In genomic region chr15:55494927-55495326, GRCh38 we compare ENCODE assay signal across 23 cellular contexts. TPM values are rescaled to one million over a fixed set of nuclear protein-coding genes. Genes with fewer than 3 reads are reported as not detected.
DNase-seq lines count a peak whose midpoint lies in the region; ATAC-seq and TF ChIP-seq lines count a peak whose summit lies in the region.
"Had no signal": no experiment of that assay in that cellular context is flagged by ENCODE, and none has a peak within 500 bp of the region (broad histone marks: within the 10 kb centered on the region; RNA-seq: fewer than 3 reads in every experiment).

No MANE protein-coding gene starts in this region.

- H3K27ac Mint-ChIP-seq in activated CD4-positive, alpha-beta T cell treated with anti-CD3 and anti-CD28 coated beads, Interleukin-2, amount 10 ng/mL, durations not matched to agents 7 days and 5 days: peak overlapping the region; percentile 2
- H3K27ac Mint-ChIP-seq: activated CD4-positive, alpha-beta memory T cell treated with anti-CD3 and anti-CD28 coated beads, Interleukin-2, amount 10 ng/mL, durations not matched to agents 7 days and 5 days; activated naive CD4-positive, alpha-beta T cell treated with anti-CD3 and anti-CD28 coated beads, Interleukin-2, amount 10 ng/mL, durations not matched to agents 7 days and 5 days; activated T-cell treated with anti-CD3 and anti-CD28 coated beads, Interleukin-2, amount 50 U/mL, for 24 hours; mesothelial cell of epicardium had no signal

- H3K27ac ChIP-seq in OCI-LY7 (ENCODE audit: low read depth, low read length, poor library complexity, severe bottlenecking): no peak overlapping the region
- H3K27ac ChIP-seq: GM23248, psoas muscle, thoracic aorta had no signal

- H3K36me3 Mint-ChIP-seq in activated CD4-positive, alpha-beta T cell treated with anti-CD3 and anti-CD28 coated beads, Interleukin-2, amount 10 ng/mL, durations not matched to agents 7 days and 5 days (ENCODE audit: low read depth): no peaks in the 10 kb centered on the region

- H3K4me3 Mint-ChIP-seq in activated CD4-positive, alpha-beta T cell treated with anti-CD3 and anti-CD28 coated beads, Interleukin-2, amount 10 ng/mL, durations not matched to agents 7 days and 5 days: no peak overlapping the region
- H3K4me3 Mint-ChIP-seq: activated CD4-positive, alpha-beta memory T cell treated with anti-CD3 and anti-CD28 coated beads, Interleukin-2, amount 10 ng/mL, durations not matched to agents 7 days and 5 days; activated naive CD4-positive, alpha-beta T cell treated with anti-CD3 and anti-CD28 coated beads, Interleukin-2, amount 10 ng/mL, durations not matched to agents 7 days and 5 days; activated T-cell treated with anti-CD3 and anti-CD28 coated beads, Interleukin-2, amount 50 U/mL, for 24 hours; CD4-positive, alpha-beta memory T cell; mesothelial cell of epicardium had no signal

- no peaks in the 10 kb centered on the region for H3K9me2 ChIP-seq in OCI-LY7 (ENCODE audit: insufficient read depth, low read length)

- no peak for TF ChIP-seq CTCF in OCI-LY7 (conservative IDR thresholded peaks at IDR 0.05; ENCODE audit: low read length)

- POLR2A ChIA-PET in activated CD4-positive, alpha-beta T cell treated with anti-CD3 and anti-CD28 coated beads, Interleukin-2, amount 10 ng/mL, durations not matched to agents 7 days and 5 days (lab: Charles Lee): no interaction called here
- POLR2A ChIA-PET in OCI-LY7 (lab: Charles Lee): interaction anchor here (0.6 to 0.7 kb wide), 3 partner anchors 90 to 654 kb away, joined by 3 to 8 read pairs (median 7); no protein-coding TSS in a partner anchor

- H2AFZ ChIP-seq in OCI-LY7 (ENCODE audit: low read length): no peak overlapping the region
- H2AFZ ChIP-seq: GM23248 had no signal

- ATAC-seq in GM18907 (IDR thresholded peaks at IDR 0.05; ENCODE audit: unreplicated experiment): no peak
- ATAC-seq: Panc1, psoas muscle, SK-N-SH treated with all-trans-retinoic acid at 6 μM for 48 hours had no signal

- no peaks in the 10 kb centered on the region for H3K9me3 ChIP-seq in OCI-LY7 (ENCODE audit: low read length)
- H3K9me3 ChIP-seq: psoas muscle, spleen, thoracic aorta had no signal

- peaks cover 11% of the 10 kb centered on the region for H3K4me1 Mint-ChIP-seq in activated CD4-positive, alpha-beta T cell treated with anti-CD3 and anti-CD28 coated beads, Interleukin-2, amount 10 ng/mL, durations not matched to agents 7 days and 5 days

- DNase-seq in activated CD4-positive, alpha-beta T cell treated with anti-CD3 and anti-CD28 coated beads, Interleukin-2, amount 10 ng/mL, durations not matched to agents 7 days and 5 days: no peak
- DNase-seq in activated CD4-positive, alpha-beta T cell treated with anti-CD3 and anti-CD28 coated beads for 4 hours: no peak
- peak; percentile 24 for DNase-seq in OCI-LY7 (ENCODE audit: low spot score)
- DNase-seq in dermis blood vessel endothelial cell: peak; percentile 37
- DNase-seq in AG20443 (ENCODE audit: low spot score): no peak
- no peak for DNase-seq in hippocampal formation (lab: John Stamatoyannopoulos, UW)
- DNase-seq in GM03348 (ENCODE audit: low spot score): no peak
- DNase-seq: activated CD4-positive, alpha-beta memory T cell treated with anti-CD3 and anti-CD28 coated beads, Interleukin-2, amount 10 ng/mL, durations not matched to agents 7 days and 5 days; activated naive CD4-positive, alpha-beta T cell treated with anti-CD3 and anti-CD28 coated beads, Interleukin-2, amount 10 ng/mL, durations not matched to agents 7 days and 5 days; activated T-cell treated with anti-CD3 and anti-CD28 coated beads, Interleukin-2, amount 50 U/mL, for 24 hours; aorta; CD4-positive, alpha-beta memory T cell; GM23248; NCI-H1048; NCI-H2081 treated with DMSO at 0.1 percent for 48 hours; NCI-H510A; psoas muscle; spleen had no signal

- H3K4me1 ChIP-seq in OCI-LY7 (ENCODE audit: insufficient read depth, low read length, poor library complexity, severe bottlenecking): peaks cover 4% of the 10 kb centered on the region
- H3K4me1 ChIP-seq: psoas muscle had no signal

- CTCF ChIA-PET in activated CD4-positive, alpha-beta T cell treated with anti-CD3 and anti-CD28 coated beads, Interleukin-2, amount 10 ng/mL, durations not matched to agents 7 days and 5 days (lab: Charles Lee): no interaction called here
- CTCF ChIA-PET in OCI-LY7 (lab: Charles Lee; ENCODE audit: unreplicated experiment): no interaction called here

- no peaks in the 10 kb centered on the region for H3K27me3 Mint-ChIP-seq in activated CD4-positive, alpha-beta T cell treated with anti-CD3 and anti-CD28 coated beads, Interleukin-2, amount 10 ng/mL, durations not matched to agents 7 days and 5 days
- H3K27me3 Mint-ChIP-seq: activated CD4-positive, alpha-beta memory T cell treated with anti-CD3 and anti-CD28 coated beads, Interleukin-2, amount 10 ng/mL, durations not matched to agents 7 days and 5 days; activated naive CD4-positive, alpha-beta T cell treated with anti-CD3 and anti-CD28 coated beads, Interleukin-2, amount 10 ng/mL, durations not matched to agents 7 days and 5 days; activated T-cell treated with anti-CD3 and anti-CD28 coated beads, Interleukin-2, amount 50 U/mL, for 24 hours; CD4-positive, alpha-beta memory T cell had no signal

- H4K20me1 ChIP-seq in OCI-LY7 (ENCODE audit: insufficient read depth, low read length): no peaks in the 10 kb centered on the region

- H3K4me3 ChIP-seq in OCI-LY7 (ENCODE audit: low read depth, low read length, poor library complexity, severe bottlenecking): no peak overlapping the region
- H3K4me3 ChIP-seq: GM23248, psoas muscle, spleen, thoracic aorta had no signal

- intact Hi-C loops in OCI-LY7 (cut with micrococcal nuclease; ENCODE audit: unreplicated experiment): no loop called here

- H3K79me2 ChIP-seq in OCI-LY7 (ENCODE audit: insufficient read depth, low read depth, low read length): no peaks in the 10 kb centered on the region

- H3K4me2 ChIP-seq in OCI-LY7 (ENCODE audit: low read length): no peak overlapping the region

- no TSS peak for BruUV-seq in OCI-LY7 (replicated peaks; lab: Mats Ljungman, UMichigan)

- H3K36me3 ChIP-seq in OCI-LY7 (ENCODE audit: insufficient read depth, low read length): no peaks in the 10 kb centered on the region
- H3K36me3 ChIP-seq: spleen, thoracic aorta had no signal

- no peaks in the 10 kb centered on the region for H3K9me3 Mint-ChIP-seq in activated CD4-positive, alpha-beta T cell treated with anti-CD3 and anti-CD28 coated beads, Interleukin-2, amount 10 ng/mL, durations not matched to agents 7 days and 5 days
- H3K9me3 Mint-ChIP-seq: activated CD4-positive, alpha-beta memory T cell treated with anti-CD3 and anti-CD28 coated beads, Interleukin-2, amount 10 ng/mL, durations not matched to agents 7 days and 5 days; activated naive CD4-positive, alpha-beta T cell treated with anti-CD3 and anti-CD28 coated beads, Interleukin-2, amount 10 ng/mL, durations not matched to agents 7 days and 5 days; activated T-cell treated with anti-CD3 and anti-CD28 coated beads, Interleukin-2, amount 50 U/mL, for 24 hours; CD4-positive, alpha-beta memory T cell; mesothelial cell of epicardium had no signal

RNA-seq across cellular contexts. Expression of gene DNAAF4, which starts 13.1 kb away (rescaled TPM):
- not detected for total RNA-seq in activated CD4-positive, alpha-beta T cell treated with anti-CD3 and anti-CD28 coated beads, Interleukin-2, amount 10 ng/mL, durations not matched to agents 7 days and 5 days
- 0.79 TPM in 1 of 2 replicates, not detected in the other for total RNA-seq in OCI-LY7 (2014; rRNA removed; shearing (Covaris generic))
- not detected in 2 replicates for total RNA-seq in OCI-LY7 (2022)
- total RNA-seq in dermis blood vessel endothelial cell: 0.51 and 1.6 TPM in 2 replicates
- total RNA-seq: activated CD4-positive, alpha-beta memory T cell treated with anti-CD3 and anti-CD28 coated beads, Interleukin-2, amount 10 ng/mL, durations not matched to agents 7 days and 5 days had no signal

Comparison
In these comparisons a context has a peak if more than half of its experiments do, and no peak if none do; other contexts are left out.
1. DNase-seq: peak in OCI-LY7 (single experiment) and dermis blood vessel endothelial cell (single experiment); none in activated CD4-positive, alpha-beta T cell treated with anti-CD3 and anti-CD28 coated beads, Interleukin-2, amount 10 ng/mL, durations not matched to agents 7 days and 5 days (single experiment), activated CD4-positive, alpha-beta T cell treated with anti-CD3 and anti-CD28 coated beads for 4 hours (0 of 2), AG20443 (single experiment), hippocampal formation (0 of 2) and GM03348 (single experiment).